ENCODE assay signal across 8 cellular contexts in the genomic region with DNA sequence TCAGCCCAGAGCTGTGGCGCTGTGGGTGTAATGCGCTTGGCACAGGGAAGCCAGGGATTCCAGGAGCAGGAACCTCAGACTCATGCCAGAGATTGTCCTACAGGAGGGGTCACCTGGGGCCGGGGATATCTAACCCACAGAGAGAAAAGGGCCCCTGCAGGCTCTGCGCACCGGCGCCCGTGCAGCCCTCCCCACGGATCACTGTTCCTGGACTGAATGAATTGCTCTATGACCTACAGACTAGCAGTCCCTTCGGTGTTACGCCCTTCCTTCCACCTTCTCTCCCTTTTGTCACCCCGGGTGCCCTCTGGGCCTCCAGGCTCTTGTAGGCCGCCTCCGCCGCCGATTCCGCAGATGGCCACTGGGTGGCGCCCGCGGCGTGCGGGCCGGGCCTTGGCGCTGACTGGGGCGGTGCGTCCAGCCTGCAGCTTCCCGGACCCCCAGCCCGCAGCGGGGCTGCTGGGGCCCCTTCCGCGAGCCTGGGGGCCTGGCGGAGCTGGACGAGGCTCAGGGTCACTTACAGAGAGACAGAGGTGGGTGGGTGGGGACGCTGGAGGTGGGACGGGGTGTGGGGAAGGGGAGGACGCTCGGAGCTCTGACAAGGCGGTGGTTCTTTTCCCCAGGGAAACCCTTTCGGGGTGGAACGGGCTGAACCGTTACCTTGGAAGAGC.
A peak's percentile ranks its signal among the peaks of the same experiment; 100 is the strongest.
DNase-seq lines count a peak whose midpoint lies in the region; ATAC-seq and TF ChIP-seq lines count a peak whose summit lies in the region.

No MANE protein-coding gene starts in this region.

- no peak overlapping the region for H3K27ac ChIP-seq in substantia nigra (ENCODE audit: low read depth, low read length, poor library complexity, severe bottlenecking)

- no peaks in the 10 kb centered on the region for H3K36me3 Mint-ChIP-seq in activated T-helper 1 cell treated with anti-CD3 and anti-CD28 coated beads, Interleukin-12 subunit alpha, Interleukin-12 subunit beta, Interleukin-2, Interleukin-4 antibody, amounts not matched to agents 30 ng/mL and 10 ng/mL and 1 ng/mL, durations not matched to agents 14 hours and 24 hours and 36 hours (ENCODE audit: low read depth)

- no peak overlapping the region for H3K4me3 Mint-ChIP-seq in activated T-helper 1 cell treated with anti-CD3 and anti-CD28 coated beads, Interleukin-12 subunit alpha, Interleukin-12 subunit beta, Interleukin-2, Interleukin-4 antibody, amounts not matched to agents 30 ng/mL and 10 ng/mL and 1 ng/mL, durations not matched to agents 14 hours and 24 hours and 36 hours

- DNase-seq in NK-92 treated with Interleukin-12 subunit alpha and Interleukin-12 subunit beta, amount 100 ng/mL, for 24 hours (lab: John Stamatoyannopoulos, UW), result peak; percentile 17
- DNase-seq in NK-92 (lab: John Stamatoyannopoulos, UW; ENCODE audit: unreplicated experiment) (no peak), fibroblast of villous mesenchyme (ENCODE audit: low read depth) (peak; percentile 43), nucleus accumbens (lab: John Stamatoyannopoulos, UW) (peak in 46 of 56 donors; percentile 4 to 83 (median 45)), substantia nigra (lab: John Stamatoyannopoulos, UW) (peak in 41 of 49 donors; percentile 1 to 79 (median 33))
- DNase-seq in activated T-helper 1 cell treated with anti-CD3 and anti-CD28 coated beads, Interleukin-12 subunit alpha, Interleukin-12 subunit beta, Interleukin-2, Interleukin-4 antibody, amounts not matched to agents 30 ng/mL and 10 ng/mL and 1 ng/mL, durations not matched to agents 14 hours and 24 hours and 36 hours (ENCODE audit: low spot score), result peak; percentile 66

- H3K9me3 Mint-ChIP-seq in activated T-helper 1 cell treated with anti-CD3 and anti-CD28 coated beads, Interleukin-12 subunit alpha, Interleukin-12 subunit beta, Interleukin-2, Interleukin-4 antibody, amounts not matched to agents 30 ng/mL and 10 ng/mL and 1 ng/mL, durations not matched to agents 14 hours and 24 hours and 36 hours, result no peaks in the 10 kb centered on the region

- TF ChIP-seq CTCF in fibroblast of villous mesenchyme (IDR thresholded peaks at IDR 0.05; ENCODE audit: insufficient read depth, low read depth, low read length), result peak; percentile 98

- peak overlapping the region; percentile 44 for H3K4me3 ChIP-seq in fibroblast of villous mesenchyme (ENCODE audit: low read depth, low read length)

- intact Hi-C loops in activated T-helper 1 cell treated with anti-CD3 and anti-CD28 coated beads, Interleukin-12 subunit alpha, Interleukin-12 subunit beta, Interleukin-2, Interleukin-4 antibody, amounts not matched to agents 30 ng/mL and 10 ng/mL and 1 ng/mL, durations not matched to agents 14 hours and 24 hours and 36 hours (cut with micrococcal nuclease), result loop anchor here (1.0 kb wide), 1 partner anchor 235 kb away; no protein-coding TSS in a partner anchor

- H3K4me1 Mint-ChIP-seq in activated T-helper 1 cell treated with anti-CD3 and anti-CD28 coated beads, Interleukin-12 subunit alpha, Interleukin-12 subunit beta, Interleukin-2, Interleukin-4 antibody, amounts not matched to agents 30 ng/mL and 10 ng/mL and 1 ng/mL, durations not matched to agents 14 hours and 24 hours and 36 hours (ENCODE audit: low read depth), result no peaks in the 10 kb centered on the region

- ATAC-seq in HG03565 (IDR thresholded peaks at IDR 0.05; ENCODE audit: unreplicated experiment), result peak; percentile 49

- H3K27me3 Mint-ChIP-seq in activated T-helper 1 cell treated with anti-CD3 and anti-CD28 coated beads, Interleukin-12 subunit alpha, Interleukin-12 subunit beta, Interleukin-2, Interleukin-4 antibody, amounts not matched to agents 30 ng/mL and 10 ng/mL and 1 ng/mL, durations not matched to agents 14 hours and 24 hours and 36 hours (ENCODE audit: insufficient read depth), result peaks cover 17% of the 10 kb centered on the region

- no peak overlapping the region for H3K27ac Mint-ChIP-seq in activated T-helper 1 cell treated with anti-CD3 and anti-CD28 coated beads, Interleukin-12 subunit alpha, Interleukin-12 subunit beta, Interleukin-2, Interleukin-4 antibody, amounts not matched to agents 30 ng/mL and 10 ng/mL and 1 ng/mL, durations not matched to agents 14 hours and 24 hours and 36 hours

TF ChIP-seq in PFSK-1, 5 proteins besides CTCF, POLR2A, EP300 and RAD21:
- TF ChIP-seq POLR2AphosphoS5 (IDR thresholded peaks at IDR 0.05; ENCODE audit: low read depth, low read length) (no peak), FOXP2 (optimal IDR thresholded peaks at IDR 0.05; ENCODE audit: borderline replicate concordance, extremely low read depth, extremely low read length, insufficient read depth) (peak; percentile 82)
